26 cellular contexts compared by ENCODE assay signal in the genomic region with DNA sequence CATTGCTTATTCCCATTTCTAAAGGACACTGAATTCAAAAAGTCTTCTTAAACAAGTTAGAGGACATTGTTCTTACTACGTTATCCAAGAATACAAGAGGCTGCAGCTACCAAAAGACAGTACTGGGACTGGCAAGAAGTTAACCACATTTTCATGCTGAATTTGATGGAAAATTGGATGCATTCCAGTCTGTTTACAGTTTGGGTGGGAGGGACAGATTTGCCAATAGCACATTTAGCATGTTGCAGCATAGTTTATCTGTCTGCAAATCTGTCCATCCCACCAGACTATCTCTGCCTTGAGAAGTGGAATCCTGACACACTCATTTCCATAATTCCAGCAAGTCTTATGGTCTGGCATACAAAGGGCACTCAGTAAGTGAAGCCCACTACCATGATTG.
DNase-seq lines count a peak whose midpoint lies in the region; TF ChIP-seq lines count a peak whose summit lies in the region.
"Had no signal": no experiment of that assay in that cellular context is flagged by ENCODE, and none has a peak within 500 bp of the region (broad histone marks: within the 10 kb centered on the region; RNA-seq: fewer than 3 reads in every experiment).

No MANE protein-coding gene starts in this region.

- H3K4me2 ChIP-seq in GM23248 (ENCODE audit: unreplicated experiment) = no peak overlapping the region

- POLR2A ChIA-PET in Caco-2 (lab: Charles Lee) = no interaction called here

- TF ChIP-seq CTCF in nephron (IDR thresholded peaks at IDR 0.05; ENCODE audit: unreplicated experiment in 3 of 3) = no peak
- no peak for TF ChIP-seq CTCF in Caco-2 (IDR thresholded peaks at IDR 0.05; ENCODE audit: insufficient read depth in 1 of 2, low read depth in 1 of 2, low read length in 1 of 2, severe bottlenecking in 1 of 2, unreplicated experiment in 1 of 2)

- no peak overlapping the region for H3K4me3 Mint-ChIP-seq in nephron
- H3K4me3 Mint-ChIP-seq in Caco-2 (ENCODE audit: unreplicated experiment) = no peak overlapping the region
- H3K4me3 Mint-ChIP-seq: CD8-positive, alpha-beta memory T cell; effector memory CD8-positive, alpha-beta T cell; H9; stimulated activated naive CD8-positive, alpha-beta T cell treated with anti-CD3 and anti-CD28 coated beads, Interleukin-15, amount 100 ng/mL, for 72 hours had no signal

- CTCF ChIA-PET in Caco-2 (lab: Charles Lee) = no interaction called here

- H3K4me1 ChIP-seq in GM23248 (ENCODE audit: insufficient read depth) (peaks cover 71% of the 10 kb centered on the region), Caco-2 (no peaks in the 10 kb centered on the region)
- H3K4me1 ChIP-seq: colonic mucosa, thyroid gland had no signal

- H3K9me3 Mint-ChIP-seq in nephron (no peaks in the 10 kb centered on the region), Caco-2 (ENCODE audit: unreplicated experiment) (no peaks in the 10 kb centered on the region)
- H3K9me3 Mint-ChIP-seq: H9 had no signal

- H3K4me3 ChIP-seq in GM23248 = no peak overlapping the region
- no peak overlapping the region for H3K4me3 ChIP-seq in SK-N-MC
- H3K4me3 ChIP-seq in Caco-2 (ENCODE audit: low read depth, low read length) = no peak overlapping the region
- H3K4me3 ChIP-seq: colonic mucosa, GM12878, thyroid gland had no signal

- 92 to 97% methylated on average over 1 of the region's 1 CpG for WGBS in GM23248 (ENCODE audit: low coverage in 1 of 2, low lambda C conversion rate in 2 of 2, missing lambda C conversion rate in 2 of 2), 2 experiments

- no TSS peak for BruUV-seq in Caco-2 (replicated peaks; lab: Mats Ljungman, UMichigan)

- H3K4me1 Mint-ChIP-seq in nephron = peaks cover 37% of the 10 kb centered on the region
- no peaks in the 10 kb centered on the region for H3K4me1 Mint-ChIP-seq in Caco-2 (ENCODE audit: low read depth, unreplicated experiment)
- H3K4me1 Mint-ChIP-seq: CD8-positive, alpha-beta memory T cell had no signal

- peak; percentile 24 for DNase-seq in GM23248
- DNase-seq in SK-N-MC (ENCODE audit: low read depth, low spot score) = peak; percentile 55
- DNase-seq in fibroblast of gingiva (ENCODE audit: low read depth) = peak; percentile 75
- no peak for DNase-seq in activated naive CD4-positive, alpha-beta T cell treated with Interleukin-2 at 50 U/mL for 16 hours
- no peak for DNase-seq in DMS 273 treated with DMSO at 0.1 percent for 48 hours (lab: John Stamatoyannopoulos, UW)
- DNase-seq in Caco-2 = no peak
- DNase-seq: activated CD4-positive, alpha-beta T cell treated with anti-CD3 and anti-CD28 coated beads, Interleukin-2, amount 50 U/mL, for 48 hours; activated gamma-delta T cell; CD8-positive, alpha-beta memory T cell; colonic mucosa; DMS53; effector memory CD8-positive, alpha-beta T cell; H9; head of caudate nucleus; Kasumi-1; mammary epithelial cell; NCI-H1105 treated with DMSO at 0.1 percent for 48 hours; NCI-H2081; NCI-H345; stimulated activated naive CD8-positive, alpha-beta T cell treated with anti-CD3 and anti-CD28 coated beads, Interleukin-15, amount 100 ng/mL, for 72 hours; SW 1271; T1000; thyroid gland had no signal

- H3K36me3 ChIP-seq in GM23248 (ENCODE audit: low read depth) (no peaks in the 10 kb centered on the region), SK-N-MC (ENCODE audit: insufficient read depth, low read length) (no peaks in the 10 kb centered on the region), Caco-2 (ENCODE audit: control insufficient read depth, insufficient read depth, low read length) (no peaks in the 10 kb centered on the region)
- H3K36me3 ChIP-seq: colonic mucosa, thyroid gland had no signal

- H3K27me3 Mint-ChIP-seq in nephron (ENCODE audit: low read depth) (no peaks in the 10 kb centered on the region), Caco-2 (ENCODE audit: insufficient read depth, unreplicated experiment) (no peaks in the 10 kb centered on the region)
- H3K27me3 Mint-ChIP-seq: effector memory CD8-positive, alpha-beta T cell; progenitor cell of endocrine pancreas had no signal

- H3K27me3 ChIP-seq in GM23248 (replicated peaks; ENCODE audit: insufficient read depth) (no peaks in the 10 kb centered on the region), Caco-2 (replicated peaks; ENCODE audit: control insufficient read depth, insufficient read depth, low read length) (no peaks in the 10 kb centered on the region)
- H3K27me3 ChIP-seq: colonic mucosa, thyroid gland had no signal

- H3K36me3 Mint-ChIP-seq in nephron (ENCODE audit: low read depth) = no peaks in the 10 kb centered on the region
- no peaks in the 10 kb centered on the region for H3K36me3 Mint-ChIP-seq in Caco-2 (ENCODE audit: insufficient read depth, unreplicated experiment)
- H3K36me3 Mint-ChIP-seq: CD8-positive, alpha-beta memory T cell had no signal

- no peaks in the 10 kb centered on the region for H3K79me2 ChIP-seq in GM23248 (ENCODE audit: insufficient read depth)

- peaks cover 54% of the 10 kb centered on the region for H3F3A ChIP-seq in GM23248 (ENCODE audit: insufficient read depth)

- H3K9me3 ChIP-seq in GM23248 (ENCODE audit: low read depth) (no peaks in the 10 kb centered on the region), SK-N-MC (ENCODE audit: low read depth, low read length) (no peaks in the 10 kb centered on the region), Caco-2 (no peaks in the 10 kb centered on the region)
- H3K9me3 ChIP-seq: colonic mucosa, thyroid gland had no signal

- no peaks in the 10 kb centered on the region for H3K9me2 ChIP-seq in GM23248 (ENCODE audit: insufficient read depth)

- intact Hi-C loops in Caco-2 (cut with micrococcal nuclease; ENCODE audit: unreplicated experiment) = no loop called here

- H2AFZ ChIP-seq in GM23248 = no peak overlapping the region

- no peaks in the 10 kb centered on the region for H4K20me1 ChIP-seq in GM23248 (ENCODE audit: insufficient read depth)

- in situ Hi-C loops in GM23248 (cut with MboI) = no loop called here

- H3K9ac ChIP-seq in GM23248 (no peak overlapping the region), SK-N-MC (ENCODE audit: insufficient read length) (no peak overlapping the region)

- H3K27ac Mint-ChIP-seq in nephron (peak overlapping the region; percentile 36 to 91 (median 85)), Caco-2 (ENCODE audit: unreplicated experiment) (no peak overlapping the region)
- H3K27ac Mint-ChIP-seq: CD8-positive, alpha-beta memory T cell; effector memory CD8-positive, alpha-beta T cell; H9; progenitor cell of endocrine pancreas; stimulated activated naive CD8-positive, alpha-beta T cell treated with anti-CD3 and anti-CD28 coated beads, Interleukin-15, amount 100 ng/mL, for 72 hours had no signal

- H3K27ac ChIP-seq in GM23248 (no peak overlapping the region), SK-N-MC (no peak overlapping the region)
- H3K27ac ChIP-seq: colonic mucosa, thyroid gland had no signal

Comparison
In these comparisons a context has a peak if more than half of its experiments do, and no peak if none do; other contexts are left out.
1. DNase-seq: peak in GM23248 (single experiment), SK-N-MC (single experiment) and fibroblast of gingiva (single experiment); none in activated naive CD4-positive, alpha-beta T cell treated with Interleukin-2 at 50 U/mL for 16 hours (single experiment), DMS 273 treated with DMSO at 0.1 percent for 48 hours (single experiment) and Caco-2 (0 of 2).